In genomic region chr1:153565529-153566374, GRCh38 we compare ENCODE assay signal across 8 cellular contexts. TPM values are rescaled to one million over a fixed set of nuclear protein-coding genes. Genes with fewer than 3 reads are reported as not detected.
DNase-seq lines count a peak whose midpoint lies in the region; ATAC-seq and TF ChIP-seq lines count a peak whose summit lies in the region.

Gene S100A2, minus strand, starts transcription at chr1:153565844. Its CDS starts 1,967 bp downstream, at chr1:153563877.

- no CpG with 5 or more reads among the region's 8 CpGs for WGBS in neuronal stem cell (ENCODE audit: extremely low coverage in 2 of 2, insufficient read length in 2 of 2, insufficient replicate concordance in 1 of 2), 2 donors

- peaks cover 30% of the 10 kb centered on the region for H3K4me1 ChIP-seq in fibroblast of lung (ENCODE audit: control insufficient read depth, extremely low read depth, insufficient read depth, low read length)
- H3K4me1 ChIP-seq in neuronal stem cell (ENCODE audit: control insufficient read depth in 2 of 2, insufficient read depth in 1 of 2, low read depth in 1 of 2, low read length in 2 of 2): peaks cover 22 to 26% of the 10 kb centered on the region in 2 donors
- H3K4me1 ChIP-seq in uterus: peaks cover 5 to 12% of the 10 kb centered on the region in 2 donors

- H2BK120ac ChIP-seq in neuronal stem cell (ENCODE audit: low read depth, low read length): peak within 1 kb of the TSS; percentile 21

- peak within 1 kb of the TSS; percentile 86 for H2BK15ac ChIP-seq in neuronal stem cell (ENCODE audit: low read length)

- peak within 1 kb of the TSS; percentile 25 for H2BK12ac ChIP-seq in neuronal stem cell (ENCODE audit: low read length)

- DNase-seq in AG09309 (ENCODE audit: low read depth): peak; percentile 85
- peak; percentile 91 for DNase-seq in NCI-H226
- peak; percentile 40 for DNase-seq in activated T-cell treated with anti-CD3 and anti-CD28 coated beads for 4 hours
- DNase-seq in fibroblast of lung (ENCODE audit: low read depth in 2 of 2): peak; percentile 91 to 96
- DNase-seq in neuronal stem cell (ENCODE audit: low spot score): no peak
- peak; percentile 69 to 77 for DNase-seq in uterus

- H3K27ac ChIP-seq in fibroblast of lung (ENCODE audit: insufficient read depth, low read length): peak within 1 kb of the TSS; percentile 100
- H3K27ac ChIP-seq in neuronal stem cell (replicated peaks; ENCODE audit: low read length): peak within 1 kb of the TSS; percentile 4
- H3K27ac ChIP-seq in uterus: peak within 1 kb of the TSS; percentile 89 to 91

- TF ChIP-seq POLR2A in GM19193 (IDR thresholded peaks at IDR 0.05; ENCODE audit: extremely low read depth, insufficient read depth, insufficient read length) (peak; percentile 25), uterus (IDR thresholded peaks at IDR 0.05) (peak in 1 of 2 donors; percentile 29)

- H3K9me3 ChIP-seq in fibroblast of lung (ENCODE audit: control insufficient read depth, insufficient read depth, low read depth, low read length) (no peaks in the 10 kb centered on the region), neuronal stem cell (replicated peaks in 1 of 2; ENCODE audit: control insufficient read depth in 2 of 2, insufficient read depth in 1 of 2, low read depth in 1 of 2, low read length in 2 of 2) (no peaks in the 10 kb centered on the region), uterus (no peaks in the 10 kb centered on the region)

- peak within 1 kb of the TSS; percentile 94 for H3K18ac ChIP-seq in neuronal stem cell (ENCODE audit: low read length)

- no peaks in the 10 kb centered on the region for H4K20me1 ChIP-seq in fibroblast of lung (ENCODE audit: control insufficient read depth, extremely low read depth, insufficient read depth, low read length)

- peak within 1 kb of the TSS; percentile 9 for H3K4me3 ChIP-seq in AG09309 (ENCODE audit: control insufficient read depth, low read depth, low read length)
- peak within 1 kb of the TSS in 1 of 4 experiments; percentile 9 for H3K4me3 ChIP-seq in fibroblast of lung (replicated peaks in 1 of 4; ENCODE audit: control extremely low read depth in 1 of 4, insufficient read depth in 1 of 4, low read depth in 3 of 4, low read length in 4 of 4)
- no peak within 1 kb of the TSS for H3K4me3 ChIP-seq in neuronal stem cell (ENCODE audit: low read length in 2 of 2)
- H3K4me3 ChIP-seq in uterus: no peak within 1 kb of the TSS

- H3K36me3 ChIP-seq in fibroblast of lung (ENCODE audit: control insufficient read depth, insufficient read depth, low read length): no peaks in the 10 kb centered on the region
- H3K36me3 ChIP-seq in neuronal stem cell (replicated peaks in 1 of 2; ENCODE audit: control insufficient read depth in 2 of 2, insufficient read depth in 2 of 2, low read length in 2 of 2): no peaks in the 10 kb centered on the region
- H3K36me3 ChIP-seq in uterus: no peaks in the 10 kb centered on the region

- peak within 1 kb of the TSS; percentile 92 for H3K4me2 ChIP-seq in fibroblast of lung (ENCODE audit: extremely low read depth, insufficient read depth, low read length)
- H3K4me2 ChIP-seq in neuronal stem cell (ENCODE audit: insufficient read depth, low read length, poor library complexity, severe bottlenecking): no peak within 1 kb of the TSS

- no peak within 1 kb of the TSS for H3K23ac ChIP-seq in neuronal stem cell (ENCODE audit: low read depth, low read length, poor library complexity)

- H4K91ac ChIP-seq in neuronal stem cell (ENCODE audit: low read depth, low read length, poor library complexity): no peak within 1 kb of the TSS

- H3K14ac ChIP-seq in neuronal stem cell (ENCODE audit: low read length): no peak within 1 kb of the TSS

- ATAC-seq in HG03097 (IDR thresholded peaks at IDR 0.05; ENCODE audit: low FRiP score, unreplicated experiment): no peak

- no peak within 1 kb of the TSS for H4K8ac ChIP-seq in neuronal stem cell (ENCODE audit: low read depth, low read length)

- peak within 1 kb of the TSS; percentile 9 for H2AK5ac ChIP-seq in neuronal stem cell (ENCODE audit: low read depth, low read length)

- no peaks in the 10 kb centered on the region for H3K27me3 ChIP-seq in fibroblast of lung (ENCODE audit: control insufficient read depth, insufficient read depth, low read length)
- H3K27me3 ChIP-seq in neuronal stem cell (ENCODE audit: control insufficient read depth in 3 of 3, insufficient read depth in 3 of 3, low read depth in 1 of 3, low read length in 3 of 3): peaks cover 0 to 3% (median 0%) of the 10 kb centered on the region in 3 experiments
- H3K27me3 ChIP-seq in uterus: no peaks in the 10 kb centered on the region

- no peak within 1 kb of the TSS for H2BK5ac ChIP-seq in neuronal stem cell (ENCODE audit: low read length)

- H3K9ac ChIP-seq in fibroblast of lung (ENCODE audit: insufficient read depth, low read length) (peak within 1 kb of the TSS; percentile 76), neuronal stem cell (ENCODE audit: low read depth, low read length, poor library complexity) (no peak within 1 kb of the TSS)

- no peaks in the 10 kb centered on the region for H3K79me1 ChIP-seq in neuronal stem cell (ENCODE audit: low read depth, low read length)

- intact Hi-C loops in uterus (cut with DNase I; ENCODE audit: low total_unique reads): no loop called here

- H3K79me2 ChIP-seq in fibroblast of lung (ENCODE audit: control insufficient read depth, insufficient read depth, low read length): no peaks in the 10 kb centered on the region

- no peak for TF ChIP-seq CTCF in AG09309 (IDR thresholded peaks at IDR 0.05; ENCODE audit: control insufficient read depth, insufficient read depth, low read depth, low read length, missing control alignments)
- no peak for TF ChIP-seq CTCF in fibroblast of lung (conservative IDR thresholded peaks at IDR 0.05 in 1 of 2, IDR thresholded peaks at IDR 0.05 in 1 of 2; ENCODE audit: low read depth in 1 of 2, low read length in 2 of 2)
- no peak for TF ChIP-seq CTCF in uterus (IDR thresholded peaks at IDR 0.05)

- no peak within 1 kb of the TSS for H3K4ac ChIP-seq in neuronal stem cell (ENCODE audit: low read length)

- H2AFZ ChIP-seq in fibroblast of lung (ENCODE audit: low read length): no peak within 1 kb of the TSS
- H2AFZ ChIP-seq in neuronal stem cell (ENCODE audit: low read length): peak within 1 kb of the TSS; percentile 96

RNA-seq across cellular contexts. Expression of gene S100A2, which starts in this region (rescaled TPM):
- total RNA-seq in fibroblast of lung (1.5 and 3.6 TPM in 2 replicates), uterus (1 to 10 TPM in 2 of 4 donors, not detected in 2; 2.1 to 2.7 TPM)
- polyA plus RNA-seq in fibroblast of lung: 4.8 and 10.3 TPM in 2 replicates
- 10.9 and 22.6 TPM in 2 replicates for polyA plus RNA-seq in fibroblast of lung (2012)
- polyA minus RNA-seq in fibroblast of lung (ENCODE audit: low replicate concordance): 4.8 TPM in 1 of 2 replicates, not detected in the other
- polyA plus RNA-seq in neuronal stem cell (2013, experiment 1 of 2): 0.86 TPM
- polyA plus RNA-seq in neuronal stem cell (2013, experiment 2 of 2): 0.73 TPM

Comparison
In these comparisons a context has a peak if more than half of its experiments do, and no peak if none do; other contexts are left out.
1. H3K27ac ChIP-seq: peak in every context shown above with its lines; median percentile 100 in fibroblast of lung; 90 in uterus; 4 in neuronal stem cell.